18 cellular contexts compared by ENCODE assay signal in the genomic region with DNA sequence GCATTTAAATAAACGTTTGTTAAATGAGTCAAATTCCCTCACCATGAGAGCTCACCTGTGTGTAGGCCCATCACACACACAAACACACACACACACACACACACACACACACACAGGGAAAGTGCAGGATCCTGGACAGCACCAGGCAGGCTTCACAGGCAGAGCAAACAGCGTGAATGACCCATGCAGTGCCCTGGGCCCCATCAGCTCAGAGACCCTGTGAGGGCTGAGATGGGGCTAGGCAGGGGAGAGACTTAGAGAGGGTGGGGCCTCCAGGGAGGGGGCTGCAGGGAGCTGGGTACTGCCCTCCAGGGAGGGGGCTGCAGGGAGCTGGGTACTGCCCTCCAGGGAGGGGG. TPM values are rescaled to one million over a fixed set of nuclear protein-coding genes. Genes with fewer than 3 reads are reported as not detected.
DNase-seq lines count a peak whose midpoint lies in the region; ATAC-seq and TF ChIP-seq lines count a peak whose summit lies in the region.
"Had no signal": no experiment of that assay in that cellular context is flagged by ENCODE, and none has a peak within 500 bp of the region (broad histone marks: within the 10 kb centered on the region; RNA-seq: fewer than 3 reads in every experiment).

No MANE protein-coding gene starts in this region.

- no peaks in the 10 kb centered on the region for H3K4me1 ChIP-seq in RWPE2 (ENCODE audit: insufficient read depth, poor library complexity, severe bottlenecking)
- H3K4me1 ChIP-seq in transverse colon = peaks cover 0 to 29% (median 15%) of the 10 kb centered on the region in 4 donors

- ATAC-seq in RWPE2 (ENCODE audit: low read depth) = no peak
- ATAC-seq in HG03378 (IDR thresholded peaks at IDR 0.05; ENCODE audit: unreplicated experiment) = no peak

- 44% methylated on average over 2 of the region's 2 CpGs; no CpG with 5 or more reads in 1 of the 2 donors for WGBS in transverse colon (ENCODE audit: low coverage in 1 of 2), 2 donors

- H3K27ac ChIP-seq in RWPE2 (ENCODE audit: poor library complexity, severe bottlenecking) (no peak overlapping the region), transverse colon (peak overlapping the region in 3 of 4 donors; percentile 81 to 84 (median 81))
- H3K27ac ChIP-seq: BLaER1, KMS-11 had no signal

- H3K4me3 ChIP-seq in RWPE2 (ENCODE audit: severe bottlenecking) (no peak overlapping the region), transverse colon (no peak overlapping the region)
- H3K4me3 ChIP-seq: BLaER1 had no signal

- TF ChIP-seq EP300 in transverse colon (IDR thresholded peaks at IDR 0.05; ENCODE audit: low read depth) = no peak

- no peaks in the 10 kb centered on the region for H3K9me3 ChIP-seq in RWPE2 (ENCODE audit: severe bottlenecking)
- H3K9me3 ChIP-seq in transverse colon = no peaks in the 10 kb centered on the region
- H3K9me3 ChIP-seq: BLaER1 had no signal

- in situ Hi-C loops in transverse colon (cut with MboI; ENCODE audit: low pct_ligation_motif_present in 1 of 4, low pct_unique_long_range_greater_than_20kb in 1 of 4, low sequenced_read_pairs in 3 of 4) = no loop called here

- no peak for TF ChIP-seq CTCF in RWPE2 (IDR thresholded peaks at IDR 0.05; ENCODE audit: poor library complexity, severe bottlenecking)
- TF ChIP-seq CTCF in transverse colon (IDR thresholded peaks at IDR 0.05) = no peak

- intact Hi-C loops in transverse colon (cut with DNase I; ENCODE audit: low total_unique reads) = no loop called here

- DNase-seq in activated effector memory CD4-positive, alpha-beta T cell treated with anti-CD3 and anti-CD28 coated beads, Interleukin-2, amount 50 U/mL, for 16 hours = peak; percentile 31
- no peak for DNase-seq in activated effector memory CD4-positive, alpha-beta T cell treated with Interleukin-2 at 50 U/mL for 16 hours
- DNase-seq in RWPE2 (ENCODE audit: low spot score) = peak; percentile 18
- peak; percentile 12 for DNase-seq in mesenteric fat pad (ENCODE audit: low spot score)
- DNase-seq in transverse colon = peak; percentile 11
- no peak for DNase-seq in NCI-H1105 treated with DMSO at 0.1 percent for 48 hours (lab: John Stamatoyannopoulos, UW)
- no peak for DNase-seq in activated CD4-positive, alpha-beta T cell treated with anti-CD3 and anti-CD28 coated beads, Interleukin-2, amount 50 U/mL, for 48 hours
- DNase-seq: CD8-positive, alpha-beta memory T cell; GF-D8; GOT3; HFFc6; NCI-H1436 treated with DMSO at 0.1 percent for 48 hours; NCI-H510A treated with DMSO at 0.1 percent for 48 hours had no signal

- no peak for TF ChIP-seq POLR2A in transverse colon (IDR thresholded peaks at IDR 0.05)

- H3K27me3 ChIP-seq in RWPE2 (ENCODE audit: insufficient read depth, poor library complexity, severe bottlenecking) (no peaks in the 10 kb centered on the region), transverse colon (no peaks in the 10 kb centered on the region)

- no peaks in the 10 kb centered on the region for H3K36me3 ChIP-seq in RWPE2 (ENCODE audit: low read depth)
- H3K36me3 ChIP-seq in transverse colon = no peaks in the 10 kb centered on the region
- H3K36me3 ChIP-seq: BLaER1 had no signal

RNA-seq across cellular contexts. Expression of a gene that starts 8.5 kb away (rescaled TPM):
- total RNA-seq in mesenteric fat pad (0.35 TPM), transverse colon (1,000 to 10,000 TPM in 3 of 4 donors, 10 to 100 TPM in 1; 95.5 to 1,964 (median 1,677) TPM)
- total RNA-seq: A172; CD8-positive, alpha-beta memory T cell; M059J had no signal

RNA-seq across cellular contexts. Expression of a gene that starts 11.9 kb away (rescaled TPM):
- total RNA-seq in mesenteric fat pad (not detected), transverse colon (1,000 to 10,000 TPM in 3 of 4 donors, 10 to 100 TPM in 1; 26.3 to 2,498 (median 1,946) TPM)
- total RNA-seq: A172; CD8-positive, alpha-beta memory T cell; HFFc6; M059J had no signal

RNA-seq across cellular contexts. Expression of a gene that starts 55.4 kb away (rescaled TPM):
- total RNA-seq in mesenteric fat pad (0.22 TPM), transverse colon (100 to 1,000 TPM in 2 of 4 donors, 10 to 100 TPM in 2; 33.8 to 209 (median 104) TPM)
- total RNA-seq: A172; CD8-positive, alpha-beta memory T cell; HFFc6; M059J had no signal

Comparison
In these comparisons a context has a peak if more than half of its experiments do, and no peak if none do; other contexts are left out.
1. DNase-seq: peak in activated effector memory CD4-positive, alpha-beta T cell treated with anti-CD3 and anti-CD28 coated beads, Interleukin-2, amount 50 U/mL, for 16 hours (single experiment), RWPE2 (single experiment), mesenteric fat pad (single experiment) and transverse colon (single experiment); none in activated effector memory CD4-positive, alpha-beta T cell treated with Interleukin-2 at 50 U/mL for 16 hours (single experiment), NCI-H1105 treated with DMSO at 0.1 percent for 48 hours (single experiment) and activated CD4-positive, alpha-beta T cell treated with anti-CD3 and anti-CD28 coated beads, Interleukin-2, amount 50 U/mL, for 48 hours (0 of 2).
2. RNA of a gene that starts 8.5 kb away (total RNA-seq): 95.5 to 1,964 TPM in transverse colon; 0.35 TPM in mesenteric fat pad (single experiment); every median in the first group is over 10 times any median in the second.
3. RNA of a gene that starts 11.9 kb away (total RNA-seq): 26.3 to 2,498 TPM in transverse colon; not detected in mesenteric fat pad (single experiment); every median in the first group is over 10 times any median in the second.
4. RNA of a gene that starts 55.4 kb away (total RNA-seq): 33.8 to 209 TPM in transverse colon; 0.22 TPM in mesenteric fat pad (single experiment); every median in the first group is over 10 times any median in the second.